8 cellular contexts compared by ENCODE assay signal in the genomic region with DNA sequence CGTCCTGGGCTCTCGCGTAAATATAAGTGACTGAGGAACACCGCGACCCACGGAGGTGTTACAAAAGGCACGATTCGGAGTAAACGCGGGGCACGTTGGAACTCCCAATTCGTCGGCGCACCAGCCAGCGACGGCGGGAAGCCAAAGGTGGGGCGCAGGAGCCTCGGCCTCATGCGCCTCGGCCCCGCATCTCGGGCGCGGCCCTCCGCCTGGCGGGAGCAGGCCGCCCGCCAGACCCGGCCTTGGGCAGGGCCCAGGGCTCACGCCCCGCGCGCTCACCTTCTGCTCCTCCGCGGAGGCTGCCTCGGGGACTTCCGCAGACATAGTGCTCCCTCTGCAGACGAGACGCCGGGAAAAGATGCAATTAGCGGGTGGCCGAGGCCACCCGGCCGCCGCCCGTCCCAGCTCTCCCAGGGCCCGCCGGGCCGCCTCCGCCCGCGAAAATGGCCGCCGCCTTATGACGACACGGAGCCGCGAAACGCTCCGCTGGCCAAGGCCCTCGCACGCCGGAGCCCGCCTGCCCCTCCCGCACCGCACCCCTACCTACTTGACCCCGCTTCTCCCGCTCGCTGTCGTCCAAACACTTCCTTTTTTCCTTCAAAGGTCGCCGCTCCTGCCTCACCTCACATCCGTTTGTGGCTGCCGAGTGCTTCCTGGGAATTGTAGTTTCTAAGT.
A peak's percentile ranks its signal among the peaks of the same experiment; 100 is the strongest.
DNase-seq lines count a peak whose midpoint lies in the region; ATAC-seq lines count a peak whose summit lies in the region.

A gene with protein sequence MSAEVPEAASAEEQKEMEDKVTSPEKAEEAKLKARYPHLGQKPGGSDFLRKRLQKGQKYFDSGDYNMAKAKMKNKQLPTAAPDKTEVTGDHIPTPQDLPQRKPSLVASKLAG (minus strand): TSS at position 462 of the 675 bp plus-strand sequence. CDS start 138 bp downstream, at position 324.

- peak; percentile 76 for ATAC-seq in GM18909 (IDR thresholded peaks at IDR 0.05; ENCODE audit: poor library complexity, unreplicated experiment)
- ATAC-seq in HG03175 (IDR thresholded peaks at IDR 0.05; ENCODE audit: unreplicated experiment): peak; percentile 70

- DNase-seq in AG08395 (ENCODE audit: low spot score) (peak; percentile 92), NCI-H2227 treated with DMSO at 0.1 percent for 48 hours (lab: John Stamatoyannopoulos, UW) (peak; percentile 89), iris pigment epithelial cell (ENCODE audit: low read depth) (peak; percentile 91)
- peak; percentile 52 to 60 (median 58) for DNase-seq in activated CD4-positive, CD25-positive, alpha-beta regulatory T cell (lab: John Stamatoyannopoulos, UW)
- DNase-seq in central memory CD4-positive, alpha-beta T cell: peak; percentile 80
- DNase-seq in stimulated activated CD4-positive, alpha-beta T cell treated with anti-CD3 and anti-CD28 coated beads, Interleukin-12 subunit alpha, Interleukin-12 subunit beta, amount 100 ng/mL, for 48 hours (ENCODE audit: low read depth in 2 of 3, low spot score in 1 of 3): peak; percentile 69 to 82 (median 78)

Comparison
In these comparisons a context has a peak if more than half of its experiments do, and no peak if none do; other contexts are left out.
1. Peak in every context shown above with its lines: DNase-seq and ATAC-seq.